ENCODE assay signal across 21 cellular contexts in genomic region chr6:15712813-15713212, GRCh38. TPM values are rescaled to one million over a fixed set of nuclear protein-coding genes. Genes with fewer than 3 reads are reported as not detected.
A peak's percentile ranks its signal among the peaks of the same experiment; 100 is the strongest.
DNase-seq lines count a peak whose midpoint lies in the region; ATAC-seq and TF ChIP-seq lines count a peak whose summit lies in the region.
"Had no signal": no experiment of that assay in that cellular context is flagged by ENCODE, and none has a peak within 500 bp of the region (broad histone marks: within the 10 kb centered on the region; RNA-seq: fewer than 3 reads in every experiment).

No MANE protein-coding gene starts in this region.

- in situ Hi-C loops in gastrocnemius medialis (cut with MboI; ENCODE audit: low sequenced_read_pairs in 4 of 4) (no loop called here), HAP-1 (cut with MboI; ENCODE audit: low sequenced_read_pairs) (no loop called here)

- no peak for DNase-seq in Right ventricle myocardium superior
- DNase-seq in right atrium auricular region (ENCODE audit: low spot score), result no peak
- DNase-seq in GM04503 (ENCODE audit: low read depth), result peak; percentile 7
- peak; percentile 47 for DNase-seq in fibroblast of gingiva (ENCODE audit: low read depth)
- peak in 1 of 2 donors; percentile 15 for DNase-seq in gastrocnemius medialis
- no peak for DNase-seq in DMS 273 treated with DMSO at 0.1 percent for 48 hours (lab: John Stamatoyannopoulos, UW)
- no peak for DNase-seq in inferior parietal cortex (ENCODE audit: extremely low spot score)
- no peak for DNase-seq in HAP-1 (ENCODE audit: low spot score in 2 of 2)
- DNase-seq: 8988T; ACHN; C1 segment of cervical spinal cord; Calu3; CD4-positive, alpha-beta memory T cell; COR-L47; DMS153; DND-41; H9; HFFc6 had no signal

- H3K27me3 ChIP-seq in right atrium auricular region, result no peaks in the 10 kb centered on the region
- H3K27me3 ChIP-seq in gastrocnemius medialis, result no peaks in the 10 kb centered on the region
- no peaks in the 10 kb centered on the region for H3K27me3 ChIP-seq in HAP-1 (ENCODE audit: low read depth)

- TF ChIP-seq CTCF in right atrium auricular region (IDR thresholded peaks at IDR 0.05), result no peak
- no peak for TF ChIP-seq CTCF in gastrocnemius medialis (IDR thresholded peaks at IDR 0.05 in 4 of 5, conservative IDR thresholded peaks at IDR 0.05 in 1 of 5)

- intact Hi-C loops in Right ventricle myocardium superior (cut with DNase I), result no loop called here
- intact Hi-C loops in gastrocnemius medialis (cut with DNase I; ENCODE audit: low total_unique reads), result loop anchor here (2.0 to 5.0 kb wide), 2 partner anchors 84 to 414 kb away; partner anchors contain the start of gene MYLIP

- ATAC-seq in Right ventricle myocardium superior (ENCODE audit: poor library complexity) (peak; percentile 51), gastrocnemius medialis (peak; percentile 94 to 96)
- ATAC-seq: A549, GM12878, GM23338 had no signal

- H3K4me3 ChIP-seq in right atrium auricular region (no peak overlapping the region), gastrocnemius medialis (no peak overlapping the region), HAP-1 (no peak overlapping the region)
- H3K4me3 ChIP-seq: A549, GM12878, GM23338 had no signal

- no peak for TF ChIP-seq POLR2A in gastrocnemius medialis (IDR thresholded peaks at IDR 0.05)

- H3K4me1 ChIP-seq in right atrium auricular region, result no peaks in the 10 kb centered on the region
- peaks cover 29 to 30% of the 10 kb centered on the region in 2 donors for H3K4me1 ChIP-seq in gastrocnemius medialis
- H3K4me1 ChIP-seq in HAP-1, result peaks cover 4% of the 10 kb centered on the region; the same call in 1 of the 2 replicates
- H3K4me1 ChIP-seq: A549 had no signal

- H3K27ac ChIP-seq in right atrium auricular region, result no peak overlapping the region
- peak overlapping the region; percentile 53 to 80 (median 67) for H3K27ac ChIP-seq in gastrocnemius medialis
- H3K27ac ChIP-seq: A549 had no signal

- H3K36me3 ChIP-seq in right atrium auricular region (no peaks in the 10 kb centered on the region), gastrocnemius medialis (no peaks in the 10 kb centered on the region), HAP-1 (replicated peaks) (no peaks in the 10 kb centered on the region)

- no peaks in the 10 kb centered on the region for H3K9me3 ChIP-seq in right atrium auricular region
- H3K9me3 ChIP-seq in gastrocnemius medialis, result no peaks in the 10 kb centered on the region
- H3K9me3 ChIP-seq in HAP-1, result no peaks in the 10 kb centered on the region
- H3K9me3 ChIP-seq: A549 had no signal

RNA-seq across cellular contexts. Expression of gene DTNBP1, which starts 50.0 kb away (rescaled TPM):
- 20.8 TPM for total RNA-seq in Right ventricle myocardium superior
- total RNA-seq in right atrium auricular region, result 10 to 100 TPM in 1 of 2 donors, 1 to 10 TPM in 1; 6.3 to 25.0 TPM
- 10 to 100 TPM in 2 of 4 donors, 1 to 10 TPM in 2; 5.2 to 33.5 (median 12.5) TPM for total RNA-seq in gastrocnemius medialis

Comparison
In these comparisons a context has a peak if more than half of its experiments do, and no peak if none do; other contexts are left out.
1. DNase-seq: peak in GM04503 (single experiment) and fibroblast of gingiva (single experiment); none in Right ventricle myocardium superior (single experiment), right atrium auricular region (single experiment), DMS 273 treated with DMSO at 0.1 percent for 48 hours (single experiment), inferior parietal cortex (single experiment) and HAP-1 (0 of 2).
2. H3K27ac ChIP-seq: peak in gastrocnemius medialis (4 of 4); none in right atrium auricular region (0 of 2).